ENCODE assay signal across 14 cellular contexts in genomic region chr19:698529-698928, GRCh38. TPM values are rescaled to one million over a fixed set of nuclear protein-coding genes. Genes with fewer than 3 reads are reported as not detected.
"Had no signal": no experiment of that assay in that cellular context is flagged by ENCODE, and none has a peak within 500 bp of the region (broad histone marks: within the 10 kb centered on the region; RNA-seq: fewer than 3 reads in every experiment).

No MANE protein-coding gene starts in this region.

RNA-seq across cellular contexts. Expression of gene PRSS57, which starts 3.3 kb away (rescaled TPM):
- total RNA-seq: stomach, subcutaneous adipose tissue, suprapubic skin, temporal lobe, testis, thoracic aorta, thyroid gland, tibial nerve, transverse colon, upper lobe of right lung, ureter, urinary bladder, uterus, vagina had no signal
- polyA plus RNA-seq: stomach, urinary bladder had no signal

RNA-seq across cellular contexts. Expression of gene MISP, which starts 52.4 kb away (rescaled TPM):
- total RNA-seq: subcutaneous adipose tissue had no signal
